Comparison of ENCODE assay signal across 28 cellular contexts in genomic region chr2:170828533-170828916, GRCh38. TPM values are rescaled to one million over a fixed set of nuclear protein-coding genes. Genes with fewer than 3 reads are reported as not detected.
"Had no signal": no experiment of that assay in that cellular context is flagged by ENCODE, and none has a peak within 500 bp of the region (broad histone marks: within the 10 kb centered on the region; RNA-seq: fewer than 3 reads in every experiment).

No MANE protein-coding gene starts in this region.

- FAIRE-seq: islet of Langerhans, kidney had no signal

- ATAC-seq: left colon; left lung; lower lobe of right lung; naive thymus-derived CD8-positive, alpha-beta T cell; right lobe of liver; stimulated activated naive B cell treated with anti-CD40 and anti-IgM and Interleukin-4, amounts not matched to agents 10 μg/mL and 1 μg/mL and 100 μg/mL, for 72 hours had no signal

- H3K36me3 Mint-ChIP-seq: immature natural killer cell had no signal

- H3K27ac Mint-ChIP-seq: immature natural killer cell; naive thymus-derived CD8-positive, alpha-beta T cell; nephron; progenitor cell of endocrine pancreas; stimulated activated naive B cell treated with anti-CD40 and anti-IgM and Interleukin-4, amounts not matched to agents 10 μg/mL and 1 μg/mL and 100 μg/mL, for 72 hours; stimulated activated naive CD8-positive, alpha-beta T cell treated with anti-CD3 and anti-CD28 coated beads, Interleukin-15, Interleukin-2, amounts not matched to agents 100 ng/mL and 50 ng/mL, for 24 hours had no signal

- H3K4me3 ChIP-seq: left lung, lower lobe of right lung, right atrium auricular region, right lobe of liver, smooth muscle cell, suprapubic skin, tibial nerve, upper lobe of left lung had no signal

- H3K9me3 Mint-ChIP-seq: naive thymus-derived CD8-positive, alpha-beta T cell; nephron; neural crest cell; stimulated activated naive CD8-positive, alpha-beta T cell treated with anti-CD3 and anti-CD28 coated beads, Interleukin-15, Interleukin-2, amounts not matched to agents 100 ng/mL and 50 ng/mL, for 24 hours had no signal

- DNase-seq: immature natural killer cell; kidney; left colon; left lung; lower lobe of right lung; mammary epithelial cell; mesenchymal stem cell; naive thymus-derived CD8-positive, alpha-beta T cell; occipital lobe; right lobe of liver; stimulated activated CD4-positive, alpha-beta T cell treated with anti-CD3 and anti-CD28 coated beads, Interleukin-2, amount 100 ng/mL, for 24 hours; stimulated activated CD4-positive, alpha-beta T cell treated with anti-CD3 and anti-CD28 coated beads, Interleukin-4, amount 100 ng/mL, for 1 hour; stimulated activated naive B cell treated with anti-CD40 and anti-IgM and Interleukin-4, amounts not matched to agents 10 μg/mL and 1 μg/mL and 100 μg/mL, for 72 hours; upper lobe of left lung had no signal

- H3K4me2 ChIP-seq: smooth muscle cell had no signal

- H3K27ac ChIP-seq: left lung, lower lobe of right lung, neutrophil, right atrium auricular region, right lobe of liver, suprapubic skin, tibial nerve, upper lobe of left lung had no signal

- H3K4me3 Mint-ChIP-seq: immature natural killer cell; naive thymus-derived CD8-positive, alpha-beta T cell; nephron; neural crest cell; stimulated activated naive B cell treated with anti-CD40 and anti-IgM and Interleukin-4, amounts not matched to agents 10 μg/mL and 1 μg/mL and 100 μg/mL, for 72 hours; stimulated activated naive CD8-positive, alpha-beta T cell treated with anti-CD3 and anti-CD28 coated beads, Interleukin-15, Interleukin-2, amounts not matched to agents 100 ng/mL and 50 ng/mL, for 24 hours had no signal

- H3K36me3 ChIP-seq: left lung, lower lobe of right lung, neutrophil, right atrium auricular region, right lobe of liver, suprapubic skin, tibial nerve, upper lobe of left lung had no signal

- H3K9me3 ChIP-seq: left lung, lower lobe of right lung, neutrophil, right atrium auricular region, right lobe of liver, suprapubic skin, tibial nerve, upper lobe of left lung had no signal

RNA-seq across cellular contexts. Expression of gene GAD1, which starts 11.8 kb away (rescaled TPM):
- total RNA-seq: lower lobe of right lung; mucosa of gallbladder; naive thymus-derived CD8-positive, alpha-beta T cell; osteocyte; right atrium auricular region; right lobe of liver had no signal

RNA-seq across cellular contexts. Expression of gene ERICH2, which starts 58.3 kb away (rescaled TPM):
- total RNA-seq: left colon; naive thymus-derived CD8-positive, alpha-beta T cell; neural crest cell; occipital lobe; osteocyte; pulmonary artery endothelial cell; right atrium auricular region; smooth muscle cell; suprapubic skin; urinary bladder had no signal
